In genomic region chr10:50625663-50626062, GRCh38 we compare ENCODE assay signal across 8 cellular contexts. TPM values are rescaled to one million over a fixed set of nuclear protein-coding genes. Genes with fewer than 3 reads are reported as not detected.
DNase-seq lines count a peak whose midpoint lies in the region; ATAC-seq and TF ChIP-seq lines count a peak whose summit lies in the region.

No MANE protein-coding gene starts in this region.

- no CpG with 5 or more reads among the region's 6 CpGs for WGBS in neuronal stem cell (ENCODE audit: extremely low coverage in 2 of 2, insufficient read length in 2 of 2, insufficient replicate concordance in 1 of 2), 2 donors

- H4K91ac ChIP-seq in neuronal stem cell (ENCODE audit: low read depth, low read length, poor library complexity) = no peak overlapping the region

- DNase-seq in NCI-H510A treated with DMSO at 0.1 percent for 48 hours (lab: John Stamatoyannopoulos, UW) = peak; percentile 21
- DNase-seq in NCI-H510A (lab: John Stamatoyannopoulos, UW) = no peak
- DNase-seq in RWPE2 (ENCODE audit: low spot score) = no peak
- no peak for DNase-seq in epithelial cell of prostate (ENCODE audit: low read depth, low spot score)
- DNase-seq in neuronal stem cell (ENCODE audit: low spot score) = peak; percentile 3
- no peak for DNase-seq in Ammon's horn (ENCODE audit: low spot score)

- H3K14ac ChIP-seq in neuronal stem cell (ENCODE audit: low read length) = no peak overlapping the region

- H3K4me1 ChIP-seq in RWPE2 (ENCODE audit: insufficient read depth, poor library complexity, severe bottlenecking) (peaks cover 13% of the 10 kb centered on the region), neuronal stem cell (ENCODE audit: control insufficient read depth in 2 of 2, insufficient read depth in 1 of 2, low read depth in 1 of 2, low read length in 2 of 2) (peaks cover 0 to 6% of the 10 kb centered on the region in 2 donors)

- no peak overlapping the region for H2BK120ac ChIP-seq in neuronal stem cell (ENCODE audit: low read depth, low read length)

- H4K8ac ChIP-seq in neuronal stem cell (ENCODE audit: low read depth, low read length) = no peak overlapping the region

- H3K36me3 ChIP-seq in RWPE2 (ENCODE audit: low read depth) = no peaks in the 10 kb centered on the region
- no peaks in the 10 kb centered on the region for H3K36me3 ChIP-seq in neuronal stem cell (replicated peaks in 1 of 2; ENCODE audit: control insufficient read depth in 2 of 2, insufficient read depth in 2 of 2, low read length in 2 of 2)

- no peak overlapping the region for H3K4ac ChIP-seq in neuronal stem cell (ENCODE audit: low read length)

- H2AFZ ChIP-seq in neuronal stem cell (ENCODE audit: low read length) = peak overlapping the region; percentile 100

- H3K4me3 ChIP-seq in RWPE2 (ENCODE audit: severe bottlenecking) (peak overlapping the region; percentile 59), neuronal stem cell (ENCODE audit: low read length in 2 of 2) (peak overlapping the region; percentile 92 to 97)

- H3K4me2 ChIP-seq in neuronal stem cell (ENCODE audit: insufficient read depth, low read length, poor library complexity, severe bottlenecking) = peak overlapping the region; percentile 51

- no peak overlapping the region for H2BK12ac ChIP-seq in neuronal stem cell (ENCODE audit: low read length)

- H2BK5ac ChIP-seq in neuronal stem cell (ENCODE audit: low read length) = no peak overlapping the region

- H3K27ac ChIP-seq in RWPE2 (ENCODE audit: poor library complexity, severe bottlenecking) (peak overlapping the region; percentile 85), epithelial cell of prostate (peak overlapping the region; percentile 95), neuronal stem cell (replicated peaks; ENCODE audit: low read length) (peak overlapping the region; percentile 99)

- H3K79me1 ChIP-seq in neuronal stem cell (ENCODE audit: low read depth, low read length) = no peaks in the 10 kb centered on the region

- ATAC-seq in RWPE2 (ENCODE audit: low read depth) (no peak), HG02870 (IDR thresholded peaks at IDR 0.05; ENCODE audit: unreplicated experiment) (no peak), GM21526 (IDR thresholded peaks at IDR 0.05; ENCODE audit: low FRiP score, unreplicated experiment) (no peak)

- TF ChIP-seq CTCF in RWPE2 (IDR thresholded peaks at IDR 0.05; ENCODE audit: poor library complexity, severe bottlenecking) = no peak

- no peak overlapping the region for H2AK5ac ChIP-seq in neuronal stem cell (ENCODE audit: low read depth, low read length)

- no peak overlapping the region for H3K9ac ChIP-seq in neuronal stem cell (ENCODE audit: low read depth, low read length, poor library complexity)

- H2BK15ac ChIP-seq in neuronal stem cell (ENCODE audit: low read length) = no peak overlapping the region

- H3K9me3 ChIP-seq in RWPE2 (ENCODE audit: severe bottlenecking) (no peaks in the 10 kb centered on the region), neuronal stem cell (replicated peaks in 1 of 2; ENCODE audit: control insufficient read depth in 2 of 2, insufficient read depth in 1 of 2, low read depth in 1 of 2, low read length in 2 of 2) (no peaks in the 10 kb centered on the region)

- H3K18ac ChIP-seq in neuronal stem cell (ENCODE audit: low read length) = no peak overlapping the region

- H3K27me3 ChIP-seq in RWPE2 (ENCODE audit: insufficient read depth, poor library complexity, severe bottlenecking) (no peaks in the 10 kb centered on the region), neuronal stem cell (ENCODE audit: control insufficient read depth in 3 of 3, insufficient read depth in 3 of 3, low read depth in 1 of 3, low read length in 3 of 3) (peaks cover 0 to 3% (median 0%) of the 10 kb centered on the region in 3 experiments)

- no peak overlapping the region for H3K23ac ChIP-seq in neuronal stem cell (ENCODE audit: low read depth, low read length, poor library complexity)

RNA-seq across cellular contexts. Expression of gene SGMS1, which starts 1.9 kb away (rescaled TPM):
- 3.8 TPM for polyA plus RNA-seq in neuronal stem cell (2013, experiment 1 of 2)
- polyA plus RNA-seq in neuronal stem cell (2013, experiment 2 of 2) = 3.9 TPM

Comparison
In these comparisons a context has a peak if more than half of its experiments do, and no peak if none do; other contexts are left out.
1. DNase-seq: peak in NCI-H510A treated with DMSO at 0.1 percent for 48 hours (single experiment) and neuronal stem cell (single experiment); none in NCI-H510A (single experiment), RWPE2 (single experiment), epithelial cell of prostate (single experiment) and Ammon's horn (single experiment).
2. Peak in every context shown above with its lines, with median percentiles within 50 percentile points of each other: H3K27ac ChIP-seq.